Comparison of ENCODE assay signal across 11 cellular contexts in the genomic region with DNA sequence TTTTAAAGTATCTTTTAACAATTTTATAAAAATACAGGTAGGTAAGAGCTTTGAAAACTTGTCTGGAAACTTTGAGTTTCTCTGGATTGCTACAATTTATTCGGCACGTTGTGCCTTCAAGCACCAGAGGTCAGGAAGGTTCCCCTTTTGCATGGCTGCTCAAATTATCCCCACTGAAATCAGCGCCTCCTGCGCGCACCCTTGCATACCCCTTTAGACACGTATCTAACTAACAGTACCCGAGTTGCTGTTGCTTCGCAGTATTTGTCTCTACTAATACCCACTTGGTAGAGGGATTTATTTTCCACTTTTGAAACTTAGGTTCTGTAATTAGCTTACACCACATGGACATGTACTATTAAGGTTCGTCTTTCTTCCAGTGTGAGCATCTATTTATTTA. TPM values are rescaled to one million over a fixed set of nuclear protein-coding genes. Genes with fewer than 3 reads are reported as not detected.
DNase-seq lines count a peak whose midpoint lies in the region; ATAC-seq and TF ChIP-seq lines count a peak whose summit lies in the region.
"Had no signal": no experiment of that assay in that cellular context is flagged by ENCODE, and none has a peak within 500 bp of the region (broad histone marks: within the 10 kb centered on the region; RNA-seq: fewer than 3 reads in every experiment).

No MANE protein-coding gene starts in this region.

- no peak overlapping the region for H3K27ac Mint-ChIP-seq in activated CD4-positive, alpha-beta T cell treated with anti-CD3 and anti-CD28 coated beads for 36 hours
- no peak overlapping the region for H3K27ac Mint-ChIP-seq in stimulated activated naive CD8-positive, alpha-beta T cell treated with anti-CD3 and anti-CD28 coated beads, Interleukin-15, amount 100 ng/mL, for 72 hours
- H3K27ac Mint-ChIP-seq: B cell had no signal

- no peak for ATAC-seq in activated CD4-positive, alpha-beta T cell treated with anti-CD3 and anti-CD28 coated beads for 36 hours
- no peak for ATAC-seq in stimulated activated naive CD8-positive, alpha-beta T cell treated with anti-CD3 and anti-CD28 coated beads, Interleukin-15, amount 100 ng/mL, for 72 hours
- ATAC-seq: activated T-cell treated with anti-CD3 and anti-CD28 coated beads, Interleukin-2, amount 50 U/mL, for 4 hours had no signal

- H3K36me3 ChIP-seq in ACC112 (ENCODE audit: insufficient read depth, low read length) (no peaks in the 10 kb centered on the region), osteoblast (ENCODE audit: insufficient read depth, low read length) (no peaks in the 10 kb centered on the region)

- no peaks in the 10 kb centered on the region for H3K9me3 Mint-ChIP-seq in activated CD4-positive, alpha-beta T cell treated with anti-CD3 and anti-CD28 coated beads for 36 hours (ENCODE audit: low read depth)
- H3K9me3 Mint-ChIP-seq in stimulated activated naive CD8-positive, alpha-beta T cell treated with anti-CD3 and anti-CD28 coated beads, Interleukin-15, amount 100 ng/mL, for 72 hours = peaks cover 8 to 9% of the 10 kb centered on the region in 2 donors
- H3K9me3 Mint-ChIP-seq: activated T-cell treated with anti-CD3 and anti-CD28 coated beads, Interleukin-2, amount 50 U/mL, for 4 hours; central memory CD8-positive, alpha-beta T cell had no signal

- peak overlapping the region; percentile 87 for H2AFZ ChIP-seq in ACC112 (ENCODE audit: low read length, unreplicated experiment)
- H2AFZ ChIP-seq in osteoblast (ENCODE audit: low read length) = peak overlapping the region; percentile 65

- peaks cover 41% of the 10 kb centered on the region for H3K27me3 Mint-ChIP-seq in activated CD4-positive, alpha-beta T cell treated with anti-CD3 and anti-CD28 coated beads for 36 hours
- peaks cover 46% of the 10 kb centered on the region for H3K27me3 Mint-ChIP-seq in stimulated activated naive CD8-positive, alpha-beta T cell treated with anti-CD3 and anti-CD28 coated beads, Interleukin-15, amount 100 ng/mL, for 72 hours

- no peaks in the 10 kb centered on the region for H4K20me1 ChIP-seq in osteoblast (ENCODE audit: insufficient read depth, low read length)

- no peak overlapping the region for H3K4me3 Mint-ChIP-seq in activated CD4-positive, alpha-beta T cell treated with anti-CD3 and anti-CD28 coated beads for 36 hours
- H3K4me3 Mint-ChIP-seq in stimulated activated naive CD8-positive, alpha-beta T cell treated with anti-CD3 and anti-CD28 coated beads, Interleukin-15, amount 100 ng/mL, for 72 hours = no peak overlapping the region
- H3K4me3 Mint-ChIP-seq: activated T-cell treated with anti-CD3 and anti-CD28 coated beads, Interleukin-2, amount 50 U/mL, for 4 hours; B cell; central memory CD8-positive, alpha-beta T cell had no signal

- CTCF ChIA-PET in activated CD4-positive, alpha-beta T cell treated with anti-CD3 and anti-CD28 coated beads for 36 hours (lab: Charles Lee) = no interaction called here

- POLR2A ChIA-PET in activated CD4-positive, alpha-beta T cell treated with anti-CD3 and anti-CD28 coated beads for 36 hours (lab: Charles Lee) = interaction anchor here (0.5 kb wide), 1 partner anchor 1324 kb away, joined by 3 read pairs; no protein-coding TSS in a partner anchor

- H3K79me2 ChIP-seq in ACC112 (ENCODE audit: control insufficient read depth, insufficient read depth, low read length, unreplicated experiment) = peaks cover 62% of the 10 kb centered on the region
- peaks cover 18% of the 10 kb centered on the region for H3K79me2 ChIP-seq in osteoblast (ENCODE audit: insufficient read depth, low read length)

- no peaks in the 10 kb centered on the region for H3K4me1 Mint-ChIP-seq in activated CD4-positive, alpha-beta T cell treated with anti-CD3 and anti-CD28 coated beads for 36 hours
- H3K4me1 Mint-ChIP-seq in stimulated activated naive CD8-positive, alpha-beta T cell treated with anti-CD3 and anti-CD28 coated beads, Interleukin-15, amount 100 ng/mL, for 72 hours = no peaks in the 10 kb centered on the region
- H3K4me1 Mint-ChIP-seq: B cell; central memory CD8-positive, alpha-beta T cell had no signal

- H3K4me3 ChIP-seq in ACC112 (ENCODE audit: low read depth, low read length) (peak overlapping the region; percentile 99), foreskin fibroblast (ENCODE audit: low read depth in 1 of 2, low read length in 2 of 2) (peak overlapping the region; percentile 45 to 73), osteoblast (ENCODE audit: insufficient read depth, low read length) (peak overlapping the region; percentile 81)

- peak; percentile 91 for DNase-seq in NCI-H748 (lab: John Stamatoyannopoulos, UW; ENCODE audit: unreplicated experiment)
- DNase-seq in foreskin fibroblast = peak in 1 of 2 donors; percentile 52
- peak; percentile 50 for DNase-seq in osteoblast (ENCODE audit: insufficient read length, low spot score, missing footprints)
- DNase-seq in activated CD4-positive, alpha-beta T cell treated with anti-CD3 and anti-CD28 coated beads for 36 hours = no peak
- DNase-seq in Kasumi-1 (lab: John Stamatoyannopoulos, UW) = no peak
- DNase-seq in activated CD4-positive, CD25-positive, alpha-beta regulatory T cell treated with anti-CD3 and anti-CD28 coated beads, Interleukin-2, amount 50 U/mL, for 72 hours = no peak
- no peak for DNase-seq in stimulated activated naive CD8-positive, alpha-beta T cell treated with anti-CD3 and anti-CD28 coated beads, Interleukin-15, amount 100 ng/mL, for 72 hours
- DNase-seq: activated T-cell treated with anti-CD3 and anti-CD28 coated beads, Interleukin-2, amount 50 U/mL, for 4 hours had no signal

- H3K36me3 Mint-ChIP-seq in activated CD4-positive, alpha-beta T cell treated with anti-CD3 and anti-CD28 coated beads for 36 hours (ENCODE audit: low read depth) = no peaks in the 10 kb centered on the region

- H3K27ac ChIP-seq in ACC112 (ENCODE audit: low read depth, low read length) = peak overlapping the region; percentile 87
- peak overlapping the region; percentile 83 for H3K27ac ChIP-seq in osteoblast (ENCODE audit: low read depth, low read length)

- H3K9me3 ChIP-seq in osteoblast (ENCODE audit: low read depth, low read length) = no peaks in the 10 kb centered on the region

- intact Hi-C loops in activated CD4-positive, alpha-beta T cell treated with anti-CD3 and anti-CD28 coated beads for 36 hours (cut with DNase I, micrococcal nuclease) = no loop called here

- H3K4me1 ChIP-seq in ACC112 (ENCODE audit: control insufficient read depth, insufficient read depth, low read length, unreplicated experiment) (peaks cover 3% of the 10 kb centered on the region), osteoblast (ENCODE audit: insufficient read depth, low read length) (peaks cover 11% of the 10 kb centered on the region)

- H3K27me3 ChIP-seq in ACC112 (ENCODE audit: insufficient read depth, low read length) = no peaks in the 10 kb centered on the region
- peaks cover 10% of the 10 kb centered on the region for H3K27me3 ChIP-seq in osteoblast (ENCODE audit: insufficient read depth, low read length)

- peak overlapping the region; percentile 95 for H3K4me2 ChIP-seq in osteoblast (ENCODE audit: insufficient read depth, low read length)

- TF ChIP-seq CTCF in foreskin fibroblast (IDR thresholded peaks at IDR 0.05; ENCODE audit: low read depth, low read length) (no peak), osteoblast (IDR thresholded peaks at IDR 0.05; ENCODE audit: extremely low read depth, low read depth, low read length) (no peak)

RNA-seq across cellular contexts. Expression of gene MEOX2, which starts 1.6 kb away (rescaled TPM):
- 3.8 and 4.7 TPM in 2 replicates for total RNA-seq in osteoblast
- not detected for total RNA-seq in activated CD4-positive, alpha-beta T cell treated with anti-CD3 and anti-CD28 coated beads for 36 hours
- total RNA-seq: activated T-cell treated with anti-CD3 and anti-CD28 coated beads, Interleukin-2, amount 50 U/mL, for 4 hours; B cell had no signal

Comparison
In these comparisons a context has a peak if more than half of its experiments do, and no peak if none do; other contexts are left out.
1. DNase-seq: peak in NCI-H748 (single experiment) and osteoblast (single experiment); none in activated CD4-positive, alpha-beta T cell treated with anti-CD3 and anti-CD28 coated beads for 36 hours (single experiment), Kasumi-1 (0 of 2), activated CD4-positive, CD25-positive, alpha-beta regulatory T cell treated with anti-CD3 and anti-CD28 coated beads, Interleukin-2, amount 50 U/mL, for 72 hours (single experiment) and stimulated activated naive CD8-positive, alpha-beta T cell treated with anti-CD3 and anti-CD28 coated beads, Interleukin-15, amount 100 ng/mL, for 72 hours (0 of 2).
2. Peak in every context shown above with its lines, with median percentiles within 50 percentile points of each other: H3K4me3 ChIP-seq.